18 cellular contexts compared by ENCODE assay signal in genomic region chr6:133623065-133623464, GRCh38.
A peak's percentile ranks its signal among the peaks of the same experiment; 100 is the strongest.
DNase-seq lines count a peak whose midpoint lies in the region; ATAC-seq and TF ChIP-seq lines count a peak whose summit lies in the region.
"Had no signal": no experiment of that assay in that cellular context is flagged by ENCODE, and none has a peak within 500 bp of the region (broad histone marks: within the 10 kb centered on the region; RNA-seq: fewer than 3 reads in every experiment).

No MANE protein-coding gene starts in this region.

- DNase-seq in heart left ventricle (peak in 1 of 5 donors; percentile 32), cardiac septum (ENCODE audit: low spot score) (no peak), brain microvascular endothelial cell (no peak), kidney glomerular epithelial cell (lab: John Stamatoyannopoulos, UW) (peak; percentile 39), thoracic aorta (ENCODE audit: low spot score) (no peak), Karpas-422 (no peak)
- no peak for DNase-seq in activated naive CD8-positive, alpha-beta T cell treated with anti-CD3 and anti-CD28 coated beads for 36 hours
- no peak for DNase-seq in stimulated activated effector memory CD8-positive, alpha-beta T cell treated with anti-CD3 and anti-CD28 coated beads, Interleukin-12 subunit alpha, Interleukin-12 subunit beta, amount 100 ng/mL, for 72 hours (ENCODE audit: low spot score in 2 of 2)
- DNase-seq: activated CD4-positive, CD25-positive, alpha-beta regulatory T cell; activated naive CD4-positive, alpha-beta T cell; Calu3; effector CD8-positive, alpha-beta T cell; islet precursor cell; KBM-7; naive thymus-derived CD4-positive, alpha-beta T cell; NCI-H146; stimulated activated naive CD4-positive, alpha-beta T cell had no signal

- peak overlapping the region in 1 of 12 donors; percentile 13 for H3K27ac ChIP-seq in heart left ventricle
- peak overlapping the region; percentile 14 for H3K27ac ChIP-seq in brain microvascular endothelial cell
- H3K27ac ChIP-seq in thoracic aorta, result no peak overlapping the region
- H3K27ac ChIP-seq in Karpas-422 (ENCODE audit: low read length), result no peak overlapping the region

- no peak overlapping the region for H2AFZ ChIP-seq in Karpas-422 (ENCODE audit: low read length)

- H3K9ac ChIP-seq in Karpas-422 (ENCODE audit: low read length), result no peak overlapping the region

- WGBS in heart left ventricle, 4 donors, result 12 to 24% (median 19%) methylated on average over 1 of the region's 1 CpG

- no peak overlapping the region for H3K4me2 ChIP-seq in Karpas-422 (ENCODE audit: low read depth, low read length, poor library complexity, severe bottlenecking)

- no peaks in the 10 kb centered on the region for H3K36me3 Mint-ChIP-seq in activated naive CD8-positive, alpha-beta T cell treated with anti-CD3 and anti-CD28 coated beads for 36 hours
- H3K36me3 Mint-ChIP-seq in stimulated activated effector memory CD8-positive, alpha-beta T cell treated with anti-CD3 and anti-CD28 coated beads, Interleukin-12 subunit alpha, Interleukin-12 subunit beta, amount 100 ng/mL, for 72 hours, result no peaks in the 10 kb centered on the region
- H3K36me3 Mint-ChIP-seq: naive thymus-derived CD4-positive, alpha-beta T cell had no signal

- H3K4me1 ChIP-seq in heart left ventricle (peaks cover 0 to 9% (median 0%) of the 10 kb centered on the region in 12 donors), thoracic aorta (ENCODE audit: control insufficient read depth in 1 of 2, low read depth in 2 of 2) (peaks cover 4 to 9% of the 10 kb centered on the region in 2 donors), Karpas-422 (ENCODE audit: low read length) (no peaks in the 10 kb centered on the region)
- H3K4me1 ChIP-seq: HAP-1 had no signal

- H3K9me3 ChIP-seq in heart left ventricle (peaks cover 0 to 8% (median 0%) of the 10 kb centered on the region in 12 donors), thoracic aorta (peaks cover 2% of the 10 kb centered on the region), Karpas-422 (ENCODE audit: low read length) (no peaks in the 10 kb centered on the region)
- H3K9me3 ChIP-seq: HAP-1 had no signal

- peaks cover 3% of the 10 kb centered on the region for H3K9me3 Mint-ChIP-seq in activated naive CD8-positive, alpha-beta T cell treated with anti-CD3 and anti-CD28 coated beads for 36 hours
- H3K9me3 Mint-ChIP-seq in stimulated activated effector memory CD8-positive, alpha-beta T cell treated with anti-CD3 and anti-CD28 coated beads, Interleukin-12 subunit alpha, Interleukin-12 subunit beta, amount 100 ng/mL, for 72 hours, result peaks cover 3% of the 10 kb centered on the region

- no peak overlapping the region for H3K4me3 Mint-ChIP-seq in activated naive CD8-positive, alpha-beta T cell treated with anti-CD3 and anti-CD28 coated beads for 36 hours
- no peak overlapping the region for H3K4me3 Mint-ChIP-seq in stimulated activated effector memory CD8-positive, alpha-beta T cell treated with anti-CD3 and anti-CD28 coated beads, Interleukin-12 subunit alpha, Interleukin-12 subunit beta, amount 100 ng/mL, for 72 hours
- H3K4me3 Mint-ChIP-seq: naive thymus-derived CD4-positive, alpha-beta T cell had no signal

- no peaks in the 10 kb centered on the region for H3K9me2 ChIP-seq in Karpas-422 (replicated peaks; ENCODE audit: insufficient read depth, low read length)

- H4K20me1 ChIP-seq in Karpas-422 (ENCODE audit: insufficient read depth, low read depth, low read length), result no peaks in the 10 kb centered on the region

- no peaks in the 10 kb centered on the region for H3K79me2 ChIP-seq in Karpas-422 (ENCODE audit: low read length)

- H3K27ac Mint-ChIP-seq in activated naive CD8-positive, alpha-beta T cell treated with anti-CD3 and anti-CD28 coated beads for 36 hours, result no peak overlapping the region
- no peak overlapping the region for H3K27ac Mint-ChIP-seq in stimulated activated effector memory CD8-positive, alpha-beta T cell treated with anti-CD3 and anti-CD28 coated beads, Interleukin-12 subunit alpha, Interleukin-12 subunit beta, amount 100 ng/mL, for 72 hours
- H3K27ac Mint-ChIP-seq: naive thymus-derived CD4-positive, alpha-beta T cell had no signal

- intact Hi-C loops in heart left ventricle (cut with DNase I), result no loop called here
- intact Hi-C loops in cardiac septum (cut with DNase I), result no loop called here

- H3K4me3 ChIP-seq in heart left ventricle (peak overlapping the region in 1 of 12 donors; percentile 14), brain microvascular endothelial cell (ENCODE audit: low read depth, low read length) (no peak overlapping the region), thoracic aorta (peak overlapping the region; percentile 14), Karpas-422 (ENCODE audit: low read length) (no peak overlapping the region)
- H3K4me3 ChIP-seq: HAP-1 had no signal

- ATAC-seq in heart left ventricle (peak in 3 of 4 donors; percentile 18 to 39 (median 31)), thoracic aorta (ENCODE audit: insufficient number of reproducible peaks, low FRiP score, low read depth) (no peak)
- no peak for ATAC-seq in stimulated activated effector memory CD8-positive, alpha-beta T cell treated with anti-CD3 and anti-CD28 coated beads, Interleukin-12 subunit alpha, Interleukin-12 subunit beta, amount 100 ng/mL, for 72 hours
- ATAC-seq: naive thymus-derived CD4-positive, alpha-beta T cell had no signal

- no peaks in the 10 kb centered on the region for H3K27me3 Mint-ChIP-seq in activated naive CD8-positive, alpha-beta T cell treated with anti-CD3 and anti-CD28 coated beads for 36 hours

- TF ChIP-seq CTCF in heart left ventricle (IDR thresholded peaks at IDR 0.05) (no peak), brain microvascular endothelial cell (IDR thresholded peaks at IDR 0.05; ENCODE audit: low read depth, low read length, missing control alignments) (no peak), thoracic aorta (IDR thresholded peaks at IDR 0.05) (no peak)

- H3K36me3 ChIP-seq in heart left ventricle (no peaks in the 10 kb centered on the region), brain microvascular endothelial cell (replicated peaks) (no peaks in the 10 kb centered on the region), thoracic aorta (no peaks in the 10 kb centered on the region), Karpas-422 (ENCODE audit: insufficient read depth, low read length) (no peaks in the 10 kb centered on the region)
- H3K36me3 ChIP-seq: HAP-1 had no signal

- no peaks in the 10 kb centered on the region for H3K4me1 Mint-ChIP-seq in activated naive CD8-positive, alpha-beta T cell treated with anti-CD3 and anti-CD28 coated beads for 36 hours
- H3K4me1 Mint-ChIP-seq in stimulated activated effector memory CD8-positive, alpha-beta T cell treated with anti-CD3 and anti-CD28 coated beads, Interleukin-12 subunit alpha, Interleukin-12 subunit beta, amount 100 ng/mL, for 72 hours, result no peaks in the 10 kb centered on the region
- H3K4me1 Mint-ChIP-seq: naive thymus-derived CD4-positive, alpha-beta T cell had no signal

- H3K27me3 ChIP-seq in heart left ventricle (no peaks in the 10 kb centered on the region), brain microvascular endothelial cell (replicated peaks) (no peaks in the 10 kb centered on the region), thoracic aorta (replicated peaks; ENCODE audit: insufficient read depth) (no peaks in the 10 kb centered on the region), Karpas-422 (ENCODE audit: low read length) (no peaks in the 10 kb centered on the region)

- in situ Hi-C loops in brain microvascular endothelial cell (cut with HindIII; ENCODE audit: low pct_ligation_motif_present, low sequenced_read_pairs), result no loop called here

- no peak for TF ChIP-seq POLR2A in heart left ventricle (IDR thresholded peaks at IDR 0.05)

Comparison
In these comparisons a context has a peak if more than half of its experiments do, and no peak if none do; other contexts are left out.
1. ATAC-seq: peak in heart left ventricle (3 of 4); none in thoracic aorta (single experiment) and stimulated activated effector memory CD8-positive, alpha-beta T cell treated with anti-CD3 and anti-CD28 coated beads, Interleukin-12 subunit alpha, Interleukin-12 subunit beta, amount 100 ng/mL, for 72 hours (single experiment).